8 cellular contexts compared by ENCODE assay signal in genomic region chr12:4153343-4153892, GRCh38.
DNase-seq lines count a peak whose midpoint lies in the region; ATAC-seq and TF ChIP-seq lines count a peak whose summit lies in the region.

No MANE protein-coding gene starts in this region.

- H3K9me3 Mint-ChIP-seq in activated T-helper 2 cell treated with anti-CD3 and anti-CD28 coated beads, Interferon-gamma antibody, Interleukin-2, Interleukin-4, amounts not matched to agents 10 μg/mL and 5 μg/mL and 100 μg/mL, durations not matched to agents 14 hours and 24 hours and 36 hours = peaks cover 13% of the 10 kb centered on the region
- peaks cover 10% of the 10 kb centered on the region for H3K9me3 Mint-ChIP-seq in Caco-2 (ENCODE audit: unreplicated experiment)

- no peaks in the 10 kb centered on the region for H3K79me2 ChIP-seq in DOHH2 (ENCODE audit: control insufficient read depth, low read length)

- H3K9me2 ChIP-seq in DOHH2 (replicated peaks; ENCODE audit: control insufficient read depth, low read length) = no peaks in the 10 kb centered on the region

- peaks cover 73% of the 10 kb centered on the region for H3K4me1 Mint-ChIP-seq in activated T-helper 2 cell treated with anti-CD3 and anti-CD28 coated beads, Interferon-gamma antibody, Interleukin-2, Interleukin-4, amounts not matched to agents 10 μg/mL and 5 μg/mL and 100 μg/mL, durations not matched to agents 14 hours and 24 hours and 36 hours (ENCODE audit: low read depth)
- H3K4me1 Mint-ChIP-seq in Caco-2 (ENCODE audit: low read depth, unreplicated experiment) = peaks cover 11% of the 10 kb centered on the region

- H3K27ac Mint-ChIP-seq in activated T-helper 2 cell treated with anti-CD3 and anti-CD28 coated beads, Interferon-gamma antibody, Interleukin-2, Interleukin-4, amounts not matched to agents 10 μg/mL and 5 μg/mL and 100 μg/mL, durations not matched to agents 14 hours and 24 hours and 36 hours = peak overlapping the region; percentile 95
- no peak overlapping the region for H3K27ac Mint-ChIP-seq in Caco-2 (ENCODE audit: unreplicated experiment)

- H3K4me1 ChIP-seq in DOHH2 (ENCODE audit: control insufficient read depth, low read length) = peaks cover 13% of the 10 kb centered on the region
- peaks cover 7% of the 10 kb centered on the region; the same call in 1 of the 2 replicates for H3K4me1 ChIP-seq in Caco-2

- peaks cover 10% of the 10 kb centered on the region for H3K27me3 ChIP-seq in DOHH2 (ENCODE audit: control insufficient read depth, low read length)
- no peaks in the 10 kb centered on the region; the same call in 1 of the 2 replicates for H3K27me3 ChIP-seq in Caco-2 (replicated peaks; ENCODE audit: control insufficient read depth, insufficient read depth, low read length)

- no peaks in the 10 kb centered on the region for H4K20me1 ChIP-seq in DOHH2 (ENCODE audit: control insufficient read depth, insufficient read depth, low read depth, low read length)

- H3K27me3 Mint-ChIP-seq in activated T-helper 2 cell treated with anti-CD3 and anti-CD28 coated beads, Interferon-gamma antibody, Interleukin-2, Interleukin-4, amounts not matched to agents 10 μg/mL and 5 μg/mL and 100 μg/mL, durations not matched to agents 14 hours and 24 hours and 36 hours (ENCODE audit: low read depth) = no peaks in the 10 kb centered on the region
- peaks cover 6% of the 10 kb centered on the region for H3K27me3 Mint-ChIP-seq in Caco-2 (ENCODE audit: insufficient read depth, unreplicated experiment)

- no peak for TF ChIP-seq CTCF in DOHH2 (IDR thresholded peaks at IDR 0.05; ENCODE audit: low read depth, low read length, poor library complexity, severe bottlenecking)
- no peak for TF ChIP-seq CTCF in Caco-2 (IDR thresholded peaks at IDR 0.05; ENCODE audit: insufficient read depth in 1 of 2, low read depth in 1 of 2, low read length in 1 of 2, severe bottlenecking in 1 of 2, unreplicated experiment in 1 of 2)

- POLR2A ChIA-PET in Caco-2 (lab: Charles Lee) = no interaction called here

- peak in 73 of 76 experiments; percentile 11 to 94 (median 77) for DNase-seq in HUDEP-2 (lab: John Stamatoyannopoulos, UW; ENCODE audit: unreplicated experiment in 76 of 76)
- DNase-seq in activated T-helper 2 cell treated with anti-CD3 and anti-CD28 coated beads, Interferon-gamma antibody, Interleukin-2, Interleukin-4, amounts not matched to agents 10 μg/mL and 5 μg/mL and 100 μg/mL, durations not matched to agents 14 hours and 24 hours and 36 hours (ENCODE audit: low spot score) = peak; percentile 67
- DNase-seq in stimulated activated CD4-positive, alpha-beta T cell treated with anti-CD3 and anti-CD28 coated beads, TNF-alpha, amount 100 ng/mL, for 4 hours (ENCODE audit: low read depth in 3 of 3) = peak in 2 of 3 experiments; percentile 31 to 67
- DNase-seq in NCI-H524 (lab: John Stamatoyannopoulos, UW) = no peak
- DNase-seq in Caco-2 = no peak
- no peak for DNase-seq in SHP77 treated with DMSO at 0.1 percent for 48 hours (lab: John Stamatoyannopoulos, UW)

- CTCF ChIA-PET in Caco-2 (lab: Charles Lee) = interaction anchor here (0.9 kb wide), 1 partner anchor 46 kb away, joined by 3 read pairs; no protein-coding TSS in a partner anchor

- peak; percentile 74 for ATAC-seq in GM21381 (IDR thresholded peaks at IDR 0.05; ENCODE audit: unreplicated experiment)

- BruUV-seq in Caco-2 (replicated peaks; lab: Mats Ljungman, UMichigan) = no TSS peak

- H3K36me3 Mint-ChIP-seq in activated T-helper 2 cell treated with anti-CD3 and anti-CD28 coated beads, Interferon-gamma antibody, Interleukin-2, Interleukin-4, amounts not matched to agents 10 μg/mL and 5 μg/mL and 100 μg/mL, durations not matched to agents 14 hours and 24 hours and 36 hours (ENCODE audit: low read depth) = peaks cover 3% of the 10 kb centered on the region
- H3K36me3 Mint-ChIP-seq in Caco-2 (ENCODE audit: insufficient read depth, unreplicated experiment) = no peaks in the 10 kb centered on the region

- H3K36me3 ChIP-seq in DOHH2 (ENCODE audit: control insufficient read depth, low read length) (no peaks in the 10 kb centered on the region), Caco-2 (ENCODE audit: control insufficient read depth, insufficient read depth, low read length) (no peaks in the 10 kb centered on the region)

- H3K27ac ChIP-seq in DOHH2 (ENCODE audit: low read depth, low read length) = no peak overlapping the region

- H3K4me3 ChIP-seq in DOHH2 (ENCODE audit: low read length) (no peak overlapping the region), Caco-2 (ENCODE audit: low read depth, low read length) (no peak overlapping the region)

- no peaks in the 10 kb centered on the region for H3F3A ChIP-seq in DOHH2 (ENCODE audit: control insufficient read depth, insufficient read depth)

- peak overlapping the region; percentile 42 for H3K4me2 ChIP-seq in DOHH2 (ENCODE audit: low read length)

- intact Hi-C loops in activated T-helper 2 cell treated with anti-CD3 and anti-CD28 coated beads, Interferon-gamma antibody, Interleukin-2, Interleukin-4, amounts not matched to agents 10 μg/mL and 5 μg/mL and 100 μg/mL, durations not matched to agents 14 hours and 24 hours and 36 hours (cut with micrococcal nuclease) = loop anchor here (1.0 kb wide), 2 partner anchors 10 to 119 kb away; no protein-coding TSS in a partner anchor
- intact Hi-C loops in Caco-2 (cut with micrococcal nuclease; ENCODE audit: unreplicated experiment) = no loop called here

- no peaks in the 10 kb centered on the region for H3K9me3 ChIP-seq in DOHH2 (ENCODE audit: control insufficient read depth, insufficient read depth, low read length)
- H3K9me3 ChIP-seq in Caco-2 = no peaks in the 10 kb centered on the region

- peak overlapping the region; percentile 49 for H3K4me3 Mint-ChIP-seq in activated T-helper 2 cell treated with anti-CD3 and anti-CD28 coated beads, Interferon-gamma antibody, Interleukin-2, Interleukin-4, amounts not matched to agents 10 μg/mL and 5 μg/mL and 100 μg/mL, durations not matched to agents 14 hours and 24 hours and 36 hours (ENCODE audit: low read depth)
- no peak overlapping the region for H3K4me3 Mint-ChIP-seq in Caco-2 (ENCODE audit: unreplicated experiment)

Comparison
In these comparisons a context has a peak if more than half of its experiments do, and no peak if none do; other contexts are left out.
1. DNase-seq: peak in HUDEP-2 (73 of 76), activated T-helper 2 cell treated with anti-CD3 and anti-CD28 coated beads, Interferon-gamma antibody, Interleukin-2, Interleukin-4, amounts not matched to agents 10 μg/mL and 5 μg/mL and 100 μg/mL, durations not matched to agents 14 hours and 24 hours and 36 hours (single experiment) and stimulated activated CD4-positive, alpha-beta T cell treated with anti-CD3 and anti-CD28 coated beads, TNF-alpha, amount 100 ng/mL, for 4 hours (2 of 3); none in NCI-H524 (0 of 2), Caco-2 (0 of 2) and SHP77 treated with DMSO at 0.1 percent for 48 hours (single experiment).